ENCODE assay signal across 23 cellular contexts in the genomic region with DNA sequence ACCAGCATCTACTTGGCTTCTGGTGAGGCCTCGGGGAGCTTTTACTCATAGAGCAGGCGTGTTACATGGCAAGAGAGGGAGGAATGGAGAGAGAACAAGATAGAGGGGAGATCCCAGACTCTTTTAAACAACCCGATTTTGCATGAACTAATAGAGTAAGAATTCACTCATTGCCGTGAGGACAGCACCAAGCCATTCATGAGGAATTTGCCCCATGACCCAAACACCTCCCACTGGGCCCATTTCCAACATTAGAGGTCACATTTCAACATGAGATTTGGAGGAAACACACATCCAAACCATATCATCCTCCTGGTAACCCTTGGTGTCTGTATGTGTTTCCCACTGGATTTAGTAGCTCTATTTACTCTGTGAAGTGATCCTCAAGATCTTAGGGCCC.
A peak's percentile ranks its signal among the peaks of the same experiment; 100 is the strongest.
DNase-seq lines count a peak whose midpoint lies in the region; ATAC-seq and TF ChIP-seq lines count a peak whose summit lies in the region.
"Had no signal": no experiment of that assay in that cellular context is flagged by ENCODE, and none has a peak within 500 bp of the region (broad histone marks: within the 10 kb centered on the region; RNA-seq: fewer than 3 reads in every experiment).

No MANE protein-coding gene starts in this region.

- H3K27me3 ChIP-seq in right lobe of liver (no peaks in the 10 kb centered on the region), esophagus squamous epithelium (no peaks in the 10 kb centered on the region)
- H3K27me3 ChIP-seq: heart right ventricle, upper lobe of right lung had no signal

- H3K27ac ChIP-seq in right lobe of liver (peak overlapping the region; percentile 25 to 73 (median 43)), esophagus squamous epithelium (no peak overlapping the region)
- H3K27ac ChIP-seq: C4-2B, heart right ventricle, prostate gland, upper lobe of right lung had no signal

- TF ChIP-seq CTCF in epithelial cell of proximal tubule (conservative IDR thresholded peaks at IDR 0.05; ENCODE audit: low read depth, low read length) (no peak), right lobe of liver (IDR thresholded peaks at IDR 0.05) (no peak), esophagus squamous epithelium (IDR thresholded peaks at IDR 0.05) (no peak)

- WGBS in right lobe of liver (ENCODE audit: insufficient coverage, low coverage, low lambda C conversion rate, missing lambda C conversion rate): 27% methylated on average over 3 of the region's 4 CpGs
- 35 to 55% methylated on average over 2 to 4 of the region's 4 CpGs for WGBS in esophagus squamous epithelium, 2 donors

- TF ChIP-seq POLR2A in right lobe of liver (IDR thresholded peaks at IDR 0.05): peak; percentile 40
- TF ChIP-seq POLR2A in esophagus squamous epithelium (IDR thresholded peaks at IDR 0.05): no peak

- H3K9me3 ChIP-seq in right lobe of liver (no peaks in the 10 kb centered on the region), esophagus squamous epithelium (no peaks in the 10 kb centered on the region)
- H3K9me3 ChIP-seq: prostate gland, upper lobe of right lung had no signal

- DNase-seq in EL (peak; percentile 71), RPMI7951 (ENCODE audit: low read depth) (peak; percentile 5), epithelial cell of proximal tubule (ENCODE audit: low read depth) (peak; percentile 18), right lobe of liver (peak in 2 of 3 donors; percentile 32 to 73), esophagus squamous epithelium (lab: John Stamatoyannopoulos, UW) (no peak), medulla oblongata (ENCODE audit: extremely low spot score) (no peak), cerebellar cortex (ENCODE audit: low spot score) (no peak)
- DNase-seq: activated CD4-positive, alpha-beta T cell treated with anti-CD3 and anti-CD28 coated beads for 36 hours; activated T-cell treated with anti-CD3 and anti-CD28 coated beads, Interleukin-2, amount 50 U/mL, for 72 hours; anterior cingulate cortex; cerebellar nuclear complex; effector memory CD4-positive, alpha-beta T cell; heart right ventricle; left ventricle myocardium superior; NCI-H1694 treated with DMSO at 0.1 percent for 48 hours; NCI-H748 treated with DMSO at 0.1 percent for 48 hours; OCI-M1; SHP77 treated with DMSO at 0.1 percent for 48 hours; T-cell; upper lobe of right lung had no signal

- intact Hi-C loops in right lobe of liver (cut with DNase I): no loop called here
- intact Hi-C loops in esophagus squamous epithelium (cut with DNase I): no loop called here

- H3K4me1 ChIP-seq in right lobe of liver: peaks cover 0 to 30% (median 8%) of the 10 kb centered on the region in 4 donors
- H3K4me1 ChIP-seq in esophagus squamous epithelium: peaks cover 0 to 15% (median 0%) of the 10 kb centered on the region in 3 donors
- H3K4me1 ChIP-seq: prostate gland had no signal

- H3K4me3 ChIP-seq in epithelial cell of proximal tubule (ENCODE audit: low read depth, low read length) (no peak overlapping the region), right lobe of liver (no peak overlapping the region), esophagus squamous epithelium (no peak overlapping the region)
- H3K4me3 ChIP-seq: heart right ventricle, prostate gland, upper lobe of right lung had no signal

- ATAC-seq in right lobe of liver (peak; percentile 64 to 70 (median 66)), HG03108 (IDR thresholded peaks at IDR 0.05; ENCODE audit: unreplicated experiment) (no peak)
- ATAC-seq: activated CD4-positive, alpha-beta T cell treated with anti-CD3 and anti-CD28 coated beads for 36 hours; activated T-cell treated with anti-CD3 and anti-CD28 coated beads, Interleukin-2, amount 50 U/mL, for 72 hours; heart right ventricle; left ventricle myocardium superior; T-cell; upper lobe of right lung had no signal

- H3K36me3 ChIP-seq in right lobe of liver (no peaks in the 10 kb centered on the region), esophagus squamous epithelium (no peaks in the 10 kb centered on the region)
- H3K36me3 ChIP-seq: heart right ventricle, prostate gland, upper lobe of right lung had no signal

Comparison
In these comparisons a context has a peak if more than half of its experiments do, and no peak if none do; other contexts are left out.
1. DNase-seq: peak in EL (single experiment), RPMI7951 (single experiment), epithelial cell of proximal tubule (single experiment) and right lobe of liver (2 of 3); none in esophagus squamous epithelium (single experiment), medulla oblongata (single experiment) and cerebellar cortex (single experiment).
2. H3K27ac ChIP-seq: peak in right lobe of liver (3 of 3); none in esophagus squamous epithelium (0 of 4).